Comparison of ENCODE assay signal across 28 cellular contexts in genomic region chr16:66542396-66542795, GRCh38. TPM values are rescaled to one million over a fixed set of nuclear protein-coding genes. Genes with fewer than 3 reads are reported as not detected.
A peak's percentile ranks its signal among the peaks of the same experiment; 100 is the strongest.
DNase-seq lines count a peak whose midpoint lies in the region; ATAC-seq and TF ChIP-seq lines count a peak whose summit lies in the region.
"Had no signal": no experiment of that assay in that cellular context is flagged by ENCODE, and none has a peak within 500 bp of the region (broad histone marks: within the 10 kb centered on the region; RNA-seq: fewer than 3 reads in every experiment).

No MANE protein-coding gene starts in this region.

- POLR2A ChIA-PET in WTC11 (lab: Charles Lee): no interaction called here

- H3K4me1 ChIP-seq in BLaER1: peaks cover 90% of the 10 kb centered on the region
- H3K4me1 ChIP-seq in BLaER1 treated with 17β-estradiol and CSF1 and Interleukin-3, amounts not matched to agents 10 nM and 100 nM: peaks cover 79 to 100% (median 95%) of the 10 kb centered on the region in 10 experiments
- peaks cover 0 to 9% (median 0%) of the 10 kb centered on the region in 4 donors for H3K4me1 ChIP-seq in stomach
- no peaks in the 10 kb centered on the region for H3K4me1 ChIP-seq in ascending aorta
- H3K4me1 ChIP-seq: SJSA1 had no signal

- H3K9me3 Mint-ChIP-seq in WTC11 (no peaks in the 10 kb centered on the region), nephron (no peaks in the 10 kb centered on the region)
- H3K9me3 Mint-ChIP-seq: CD14-positive monocyte; CD8-positive, alpha-beta memory T cell had no signal

- H3K27ac Mint-ChIP-seq in WTC11 (peak overlapping the region; percentile 14; the same call in 1 of the 2 replicates), nephron (peak overlapping the region in 2 of 3 experiments; percentile 2 to 38)

- H3K27me3 ChIP-seq in BLaER1: no peaks in the 10 kb centered on the region
- no peaks in the 10 kb centered on the region for H3K27me3 ChIP-seq in BLaER1 treated with 17β-estradiol and CSF1 and Interleukin-3, amounts not matched to agents 10 nM and 100 nM
- no peaks in the 10 kb centered on the region for H3K27me3 ChIP-seq in stomach
- no peaks in the 10 kb centered on the region for H3K27me3 ChIP-seq in ascending aorta
- H3K27me3 ChIP-seq: SJSA1 had no signal

- H3K27me3 Mint-ChIP-seq in WTC11 (ENCODE audit: low read depth) (no peaks in the 10 kb centered on the region), nephron (ENCODE audit: low read depth) (no peaks in the 10 kb centered on the region)
- H3K27me3 Mint-ChIP-seq: CD8-positive, alpha-beta memory T cell had no signal

- H3K9ac ChIP-seq in BLaER1: no peak overlapping the region
- peak overlapping the region in 5 of 11 experiments; percentile 2 to 39 (median 5); a peak in 4 of 22 replicates for H3K9ac ChIP-seq in BLaER1 treated with 17β-estradiol and CSF1 and Interleukin-3, amounts not matched to agents 10 nM and 100 nM

- no peaks in the 10 kb centered on the region for H3K36me3 ChIP-seq in BLaER1
- H3K36me3 ChIP-seq in BLaER1 treated with 17β-estradiol and CSF1 and Interleukin-3, amounts not matched to agents 10 nM and 100 nM: peaks cover 0 to 64% (median 0%) of the 10 kb centered on the region in 11 experiments; a peak in 7 of 22 replicates
- peaks cover 3 to 92% (median 71%) of the 10 kb centered on the region in 4 donors for H3K36me3 ChIP-seq in stomach
- H3K36me3 ChIP-seq in ascending aorta: peaks cover 37 to 54% of the 10 kb centered on the region in 2 donors

- H3K4me3 Mint-ChIP-seq in WTC11 (no peak overlapping the region), nephron (no peak overlapping the region)
- H3K4me3 Mint-ChIP-seq: CD14-positive monocyte; CD8-positive, alpha-beta memory T cell had no signal

- no peaks in the 10 kb centered on the region for H3K36me3 Mint-ChIP-seq in WTC11
- H3K36me3 Mint-ChIP-seq in nephron (ENCODE audit: low read depth): peaks cover 44% of the 10 kb centered on the region

- H3K27ac ChIP-seq in BLaER1: peak overlapping the region; percentile 23; the same call in 1 of the 2 replicates
- peak overlapping the region in 7 of 11 experiments; percentile 41 to 92 (median 83); a peak in 15 of 22 replicates for H3K27ac ChIP-seq in BLaER1 treated with 17β-estradiol and CSF1 and Interleukin-3, amounts not matched to agents 10 nM and 100 nM
- H3K27ac ChIP-seq in stomach: no peak overlapping the region
- no peak overlapping the region for H3K27ac ChIP-seq in ascending aorta
- H3K27ac ChIP-seq: PC-9, SJSA1 had no signal

- H3K9me3 ChIP-seq in BLaER1 (no peaks in the 10 kb centered on the region), stomach (no peaks in the 10 kb centered on the region), ascending aorta (no peaks in the 10 kb centered on the region)
- H3K9me3 ChIP-seq in BLaER1 treated with 17β-estradiol and CSF1 and Interleukin-3, amounts not matched to agents 10 nM and 100 nM (replicated peaks in 1 of 11): peaks cover 0 to 6% (median 0%) of the 10 kb centered on the region in 11 experiments; a peak in 3 of 22 replicates
- H3K9me3 ChIP-seq: SJSA1 had no signal

- intact Hi-C loops in stomach (cut with DNase I; ENCODE audit: low total_unique reads): no loop called here
- intact Hi-C loops in ascending aorta (cut with DNase I): no loop called here

- TF ChIP-seq CTCF in WTC11 (IDR thresholded peaks at IDR 0.05): no peak
- no peak for TF ChIP-seq CTCF in nephron (IDR thresholded peaks at IDR 0.05; ENCODE audit: unreplicated experiment in 3 of 3)
- no peak for TF ChIP-seq CTCF in stomach (IDR thresholded peaks at IDR 0.05)
- no peak for TF ChIP-seq CTCF in ascending aorta (IDR thresholded peaks at IDR 0.05)

- H3K4me3 ChIP-seq in BLaER1 (no peak overlapping the region), stomach (no peak overlapping the region), ascending aorta (no peak overlapping the region)
- no peak overlapping the region for H3K4me3 ChIP-seq in BLaER1 treated with 17β-estradiol and CSF1 and Interleukin-3, amounts not matched to agents 10 nM and 100 nM
- H3K4me3 ChIP-seq: PC-9, SJSA1 had no signal

- WGBS in stomach, 5 donors: 76 to 95% (median 90%) methylated on average over 3 of the region's 3 CpGs

- no peaks in the 10 kb centered on the region for H4K20me1 ChIP-seq in BLaER1
- H4K20me1 ChIP-seq in BLaER1 treated with 17β-estradiol and CSF1 and Interleukin-3, amounts not matched to agents 10 nM and 100 nM: no peaks in the 10 kb centered on the region

- TF ChIP-seq EP300 in stomach (IDR thresholded peaks at IDR 0.05): no peak

- CTCF ChIA-PET in WTC11 (lab: Charles Lee): interaction anchor here (0.8 to 1.6 kb wide), 4 partner anchors 10 to 136 kb away, joined by 3 to 5 read pairs (median 3); partner anchors contain the start of gene CKLF

- ATAC-seq in WTC11: peak; percentile 35; the same call in 1 of the 2 replicates

- H3K4me1 Mint-ChIP-seq in WTC11: peaks cover 17% of the 10 kb centered on the region
- peaks cover 10% of the 10 kb centered on the region for H3K4me1 Mint-ChIP-seq in nephron

- peak overlapping the region; percentile 9 for H3K4me2 ChIP-seq in BLaER1
- peak overlapping the region; percentile 6 to 82 (median 63); a peak in 12 of 22 replicates for H3K4me2 ChIP-seq in BLaER1 treated with 17β-estradiol and CSF1 and Interleukin-3, amounts not matched to agents 10 nM and 100 nM
- H3K4me2 ChIP-seq: PC-9 had no signal

- no peak for TF ChIP-seq POLR2A in stomach (IDR thresholded peaks at IDR 0.05)

- DNase-seq in WTC11 (ENCODE audit: low spot score): no peak
- DNase-seq in stomach: no peak
- no peak for DNase-seq in ascending aorta (ENCODE audit: low spot score in 2 of 2)
- no peak for DNase-seq in central memory CD4-positive, alpha-beta T cell
- DNase-seq: CD8-positive, alpha-beta memory T cell; DMS 273 treated with DMSO at 0.1 percent for 48 hours; DMS79 treated with DMSO at 0.1 percent for 48 hours; GF-D8; H7; KG1; MM.1S; NCI-H1048; NCI-H1417 treated with DMSO at 0.1 percent for 48 hours; NCI-H1694 treated with DMSO at 0.1 percent for 48 hours; NCI-H2081; NCI-H2171 treated with DMSO at 0.1 percent for 48 hours; NCI-H345; NCI-H510A treated with DMSO at 0.1 percent for 48 hours; NCI-H748 treated with DMSO at 0.1 percent for 48 hours; NK-92 treated with Interleukin-12 subunit alpha and Interleukin-12 subunit beta, amount 100 ng/mL, for 24 hours; PC-9 had no signal

TF ChIP-seq in WTC11, 78 proteins besides CTCF, POLR2A, EP300 and RAD21:
- TF ChIP-seq NR1H2 (CRISPR knock-in tag; IDR thresholded peaks at IDR 0.05): no peak
- TF ChIP-seq ZNF281 (CRISPR knock-in tag; IDR thresholded peaks at IDR 0.05): no peak

RNA-seq across cellular contexts. Expression of gene TK2, which starts 7.5 kb away (rescaled TPM):
- total RNA-seq in WTC11 (2021) (5.0 to 7.6 TPM (median 6.7 TPM) in 3 replicates), stomach (10 to 100 TPM; 10.7 to 25.0 (median 22.0) TPM), ascending aorta (21.5 TPM)
- 10 to 100 TPM in 2 of 3 donors, 1 to 10 TPM in 1; 9.8 to 15.4 (median 14.4) TPM for polyA plus RNA-seq in stomach

RNA-seq across cellular contexts. Expression of gene CKLF, which starts 10.0 kb away (rescaled TPM):
- 21.0 to 23.9 TPM (median 23.8 TPM) in 3 replicates for total RNA-seq in WTC11 (2021)
- 10 to 100 TPM in 3 of 5 donors, 1 to 10 TPM in 1, not detected in 1; 4.1 to 35.7 (median 18.4) TPM for total RNA-seq in stomach
- 10 to 100 TPM; 21.8 to 35.1 (median 30.5) TPM for polyA plus RNA-seq in stomach
- not detected for total RNA-seq in ascending aorta

RNA-seq across cellular contexts. Expression of gene CMTM1, which starts 23.8 kb away (rescaled TPM):
- 1.6 to 3.5 TPM (median 2.5 TPM) in 3 replicates for total RNA-seq in WTC11 (2021)
- total RNA-seq in stomach: not detected
- polyA plus RNA-seq in stomach: under 1 TPM in 1 of 3 donors, not detected in 2; 0.28 TPM
- total RNA-seq in ascending aorta: not detected

RNA-seq across cellular contexts. Expression of gene CMTM2, which starts 36.9 kb away (rescaled TPM):
- not detected in 3 replicates for total RNA-seq in WTC11 (2021)
- not detected for total RNA-seq in stomach
- polyA plus RNA-seq in stomach: under 1 TPM in 2 of 3 donors, not detected in 1; 0.48 to 0.50 TPM
- not detected for total RNA-seq in ascending aorta
- total RNA-seq: A673, PC-9, RPMI7951, SJSA1 had no signal
- polyA plus RNA-seq: CD8-positive, alpha-beta memory T cell had no signal

Comparison
In these comparisons a context has a peak if more than half of its experiments do, and no peak if none do; other contexts are left out.
1. H3K27ac ChIP-seq: peak in BLaER1 (single experiment) and BLaER1 treated with 17β-estradiol and CSF1 and Interleukin-3, amounts not matched to agents 10 nM and 100 nM (7 of 11); none in stomach (0 of 5) and ascending aorta (0 of 2).